Comparison of ENCODE assay signal across 8 cellular contexts in genomic region chr5:138575194-138576015, GRCh38. TPM values are rescaled to one million over a fixed set of nuclear protein-coding genes. Genes with fewer than 3 reads are reported as not detected.
DNase-seq lines count a peak whose midpoint lies in the region; ATAC-seq, FAIRE-seq and TF ChIP-seq lines count a peak whose summit lies in the region.

TSS of gene HSPA9 (minus strand) at chr5:138575401. CDS start at chr5:138575318, 83 bp downstream.

- peaks cover 8% of the 10 kb centered on the region for H4K20me1 ChIP-seq in keratinocyte (ENCODE audit: control insufficient read depth, extremely low read depth, insufficient read depth, low read length)

- ATAC-seq in HG03439 (IDR thresholded peaks at IDR 0.05; ENCODE audit: unreplicated experiment) = peak; percentile 89

- no peaks in the 10 kb centered on the region for H3K9me1 ChIP-seq in keratinocyte (ENCODE audit: control insufficient read depth, extremely low read depth, insufficient read depth, low read length)

- no peaks in the 10 kb centered on the region for H3K27me3 ChIP-seq in keratinocyte (ENCODE audit: control insufficient read depth, extremely low read depth, insufficient read depth, low read length)

- peak; percentile 76 for FAIRE-seq in keratinocyte (lab: Jason Lieb, UNC)

- no peaks in the 10 kb centered on the region for H3K9me3 ChIP-seq in keratinocyte (ENCODE audit: control insufficient read depth, low read depth, low read length)

- H3K36me3 Mint-ChIP-seq in chondrocyte (ENCODE audit: low read depth) = peaks cover 24% of the 10 kb centered on the region

- peaks cover 46% of the 10 kb centered on the region for H3K79me2 ChIP-seq in keratinocyte (ENCODE audit: control insufficient read depth, insufficient read depth, low read length)

- TF ChIP-seq CTCF in chondrocyte (IDR thresholded peaks at IDR 0.05) (peak; percentile 21), keratinocyte (optimal IDR thresholded peaks at IDR 0.05 in 1 of 3, IDR thresholded peaks at IDR 0.05 in 1 of 3, conservative IDR thresholded peaks at IDR 0.05 in 1 of 3; ENCODE audit: extremely low read depth in 1 of 3, insufficient read depth in 2 of 3, low read length in 3 of 3) (no peak)

- H2AFZ ChIP-seq in keratinocyte (ENCODE audit: control insufficient read depth, low read length) = peak within 1 kb of the TSS; percentile 78

- H3K9me3 Mint-ChIP-seq in chondrocyte (ENCODE audit: low read depth) = no peaks in the 10 kb centered on the region

- peak; percentile 98 for DNase-seq in AML-193 (lab: John Stamatoyannopoulos, UW)
- DNase-seq in NCI-H510A treated with DMSO at 0.1 percent for 48 hours (lab: John Stamatoyannopoulos, UW) = peak; percentile 93
- peak; percentile 91 for DNase-seq in activated CD4-positive, alpha-beta T cell treated with anti-CD3 and anti-CD28 coated beads for 24 hours (ENCODE audit: low read depth in 2 of 2)
- peak; percentile 99 for DNase-seq in chondrocyte (ENCODE audit: low spot score)
- DNase-seq in keratinocyte (ENCODE audit: low read depth, low spot score) = peak; percentile 98
- DNase-seq in stimulated activated CD4-positive, alpha-beta T cell treated with anti-CD3 and anti-CD28 coated beads, Interleukin-15, amount 100 ng/mL, for 1 hour (ENCODE audit: low read depth in 1 of 2, low spot score in 1 of 2) = peak; percentile 86 to 90

- dilution Hi-C loops in keratinocyte (cut with MboI; ENCODE audit: extremely low pct_ligation_motif_present, low sequenced_read_pairs) = no loop called here

- peak within 1 kb of the TSS; percentile 100 for H3K27ac Mint-ChIP-seq in chondrocyte (ENCODE audit: unreplicated experiment)

- H3K27ac ChIP-seq in keratinocyte (ENCODE audit: control insufficient read depth, insufficient read depth, low read length) = peak within 1 kb of the TSS; percentile 99

- H3K4me3 Mint-ChIP-seq in chondrocyte (ENCODE audit: unreplicated experiment) = peak within 1 kb of the TSS; percentile 92

- peak within 1 kb of the TSS; percentile 99 for H3K9ac ChIP-seq in keratinocyte (ENCODE audit: control insufficient read depth, extremely low read depth, insufficient read depth, low read length)

- H3K4me2 ChIP-seq in keratinocyte (ENCODE audit: control insufficient read depth, extremely low read depth, insufficient read depth, low read depth, low read length) = peak within 1 kb of the TSS; percentile 96

- H3K4me3 ChIP-seq in keratinocyte (ENCODE audit: control insufficient read depth in 2 of 3, extremely low read depth in 1 of 3, insufficient read depth in 2 of 3, low read depth in 1 of 3, low read length in 3 of 3) = peak within 1 kb of the TSS; percentile 88 to 100 (median 100)

- peaks cover 10% of the 10 kb centered on the region for H3K4me1 ChIP-seq in keratinocyte (ENCODE audit: control insufficient read depth, extremely low read depth, insufficient read depth, low read length)

- H3K36me3 ChIP-seq in keratinocyte (ENCODE audit: control insufficient read depth in 2 of 2, extremely low read depth in 1 of 2, insufficient read depth in 2 of 2, low read length in 2 of 2) = peaks cover 15 to 27% of the 10 kb centered on the region in 2 experiments

- H3K27me3 Mint-ChIP-seq in chondrocyte (ENCODE audit: low read depth) = no peaks in the 10 kb centered on the region

- peaks cover 41% of the 10 kb centered on the region for H3K4me1 Mint-ChIP-seq in chondrocyte (ENCODE audit: low read depth)

- TF ChIP-seq POLR2A in GM19193 (IDR thresholded peaks at IDR 0.05; ENCODE audit: extremely low read depth, insufficient read depth, insufficient read length) = peak; percentile 83

RNA-seq across cellular contexts. Expression of gene HSPA9, which starts in this region (rescaled TPM):
- total RNA-seq in chondrocyte = 164 to 241 TPM (median 237 TPM) in 3 replicates
- 153 to 195 TPM (median 153 TPM) in 3 replicates for polyA plus RNA-seq in keratinocyte
- polyA plus RNA-seq in keratinocyte (2011; ENCODE audit: low read depth) = 494 TPM
- polyA plus RNA-seq in keratinocyte (2011; cell fraction: cytosol; rRNA removed) = 94.7 and 138 TPM in 2 replicates
- 165 and 202 TPM in 2 replicates for polyA plus RNA-seq in keratinocyte (2011; cell fraction: nucleus; rRNA removed)
- 174 and 210 TPM in 2 replicates for polyA plus RNA-seq in keratinocyte (2012; ENCODE audit: low replicate concordance)
- polyA minus RNA-seq in keratinocyte = 168 to 206 TPM (median 195 TPM) in 3 replicates
- 164 TPM for polyA minus RNA-seq in keratinocyte (2011; cell fraction: cytosol; rRNA and poly(A)+ RNA removed)
- 170 and 212 TPM in 2 replicates for polyA minus RNA-seq in keratinocyte (2011; cell fraction: nucleus; rRNA and poly(A)+ RNA removed)

Comparison
In these comparisons a context has a peak if more than half of its experiments do, and no peak if none do; other contexts are left out.
1. Peak in every context shown above with its lines: DNase-seq, ATAC-seq, H3K4me3 ChIP-seq and H3K27ac ChIP-seq.